ENCODE assay signal across 2 cellular contexts in genomic region chr2:23587330-23587729, GRCh38.
TF ChIP-seq lines count a peak whose summit lies in the region.

No MANE protein-coding gene starts in this region.

TF ChIP-seq in SK-N-SH, 30 proteins besides CTCF, POLR2A, EP300 and RAD21 (continued from another document):
- TF ChIP-seq USF1 (IDR thresholded peaks at IDR 0.05; ENCODE audit: borderline replicate concordance, low read depth) (no peak), RFX5 (IDR thresholded peaks at IDR 0.05; ENCODE audit: low read length) (no peak), POLR2AphosphoS5 (IDR thresholded peaks at IDR 0.05; ENCODE audit: low read depth, low read length) (no peak), TEAD4 (IDR thresholded peaks at IDR 0.05; ENCODE audit: borderline replicate concordance, insufficient read depth) (no peak), USF2 (IDR thresholded peaks at IDR 0.05; ENCODE audit: borderline replicate concordance, low read depth, low read length) (no peak), TAF1 (IDR thresholded peaks at IDR 0.05; ENCODE audit: borderline replicate concordance, low read depth, low read length) (no peak), RCOR1 (IDR thresholded peaks at IDR 0.05; ENCODE audit: low read length) (no peak), ELF1 (IDR thresholded peaks at IDR 0.05) (no peak), SMC3 (IDR thresholded peaks at IDR 0.05; ENCODE audit: low read depth, low read length) (no peak), NFIC (IDR thresholded peaks at IDR 0.05; ENCODE audit: borderline replicate concordance) (no peak)

TF ChIP-seq in SK-N-SH treated with all-trans-retinoic acid at 6 μM for 48 hours, 23 proteins besides CTCF, POLR2A, EP300 and RAD21 (continued from another document):
- TF ChIP-seq TSHZ2 (CRISPR knock-in tag; IDR thresholded peaks at IDR 0.05) (no peak), CREB5 (CRISPR knock-in tag; IDR thresholded peaks at IDR 0.05; ENCODE audit: low read depth) (no peak), GLIS3 (CRISPR knock-in tag; IDR thresholded peaks at IDR 0.05) (no peak)
